In the genomic region with DNA sequence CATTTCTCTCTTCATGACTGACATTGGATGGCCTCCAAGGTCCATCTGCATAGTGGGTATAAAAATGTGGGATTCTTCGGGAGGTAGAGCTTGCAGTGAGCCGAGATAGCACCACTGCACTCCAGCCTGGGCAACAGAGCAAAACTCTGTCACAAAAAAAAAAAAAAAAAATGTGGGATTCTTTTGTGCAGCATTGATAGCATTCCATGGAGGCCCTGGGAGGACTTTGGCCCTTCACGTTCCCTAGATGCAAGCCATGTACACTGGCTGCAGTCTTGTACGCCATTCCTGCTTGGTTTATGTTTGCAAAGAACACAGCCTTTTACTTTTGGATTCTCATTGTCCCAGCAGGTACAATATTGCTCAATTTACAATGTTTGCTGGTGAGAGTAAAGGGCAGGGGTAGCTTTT, we compare ENCODE assay signal across 2 cellular contexts.
A peak's percentile ranks its signal among the peaks of the same experiment; 100 is the strongest.
TF ChIP-seq lines count a peak whose summit lies in the region.

No MANE protein-coding gene starts in this region.

TF ChIP-seq in liver, 16 proteins besides CTCF, POLR2A, EP300 and RAD21 (continued from another document):
- peak; percentile 17 to 35 for TF ChIP-seq HNF4A (conservative IDR thresholded peaks at IDR 0.05)
- TF ChIP-seq ZBTB33 (IDR thresholded peaks at IDR 0.05) = no peak
- no peak for TF ChIP-seq GABPA (IDR thresholded peaks at IDR 0.05 in 1 of 2, conservative IDR thresholded peaks at IDR 0.05 in 1 of 2)
- TF ChIP-seq YY1 (IDR thresholded peaks at IDR 0.05) = no peak
- TF ChIP-seq EGR1 (IDR thresholded peaks at IDR 0.05; ENCODE audit: low read depth in 2 of 2) = no peak
- TF ChIP-seq TAF1 (conservative IDR thresholded peaks at IDR 0.05) = no peak
- TF ChIP-seq NR2F2 (IDR thresholded peaks at IDR 0.05) = no peak
- no peak for TF ChIP-seq SP1 (IDR thresholded peaks at IDR 0.05)
- no peak for TF ChIP-seq FOXA1 (IDR thresholded peaks at IDR 0.05)
- TF ChIP-seq ATF3 (IDR thresholded peaks at IDR 0.05) = no peak
- TF ChIP-seq, protein P1, sequence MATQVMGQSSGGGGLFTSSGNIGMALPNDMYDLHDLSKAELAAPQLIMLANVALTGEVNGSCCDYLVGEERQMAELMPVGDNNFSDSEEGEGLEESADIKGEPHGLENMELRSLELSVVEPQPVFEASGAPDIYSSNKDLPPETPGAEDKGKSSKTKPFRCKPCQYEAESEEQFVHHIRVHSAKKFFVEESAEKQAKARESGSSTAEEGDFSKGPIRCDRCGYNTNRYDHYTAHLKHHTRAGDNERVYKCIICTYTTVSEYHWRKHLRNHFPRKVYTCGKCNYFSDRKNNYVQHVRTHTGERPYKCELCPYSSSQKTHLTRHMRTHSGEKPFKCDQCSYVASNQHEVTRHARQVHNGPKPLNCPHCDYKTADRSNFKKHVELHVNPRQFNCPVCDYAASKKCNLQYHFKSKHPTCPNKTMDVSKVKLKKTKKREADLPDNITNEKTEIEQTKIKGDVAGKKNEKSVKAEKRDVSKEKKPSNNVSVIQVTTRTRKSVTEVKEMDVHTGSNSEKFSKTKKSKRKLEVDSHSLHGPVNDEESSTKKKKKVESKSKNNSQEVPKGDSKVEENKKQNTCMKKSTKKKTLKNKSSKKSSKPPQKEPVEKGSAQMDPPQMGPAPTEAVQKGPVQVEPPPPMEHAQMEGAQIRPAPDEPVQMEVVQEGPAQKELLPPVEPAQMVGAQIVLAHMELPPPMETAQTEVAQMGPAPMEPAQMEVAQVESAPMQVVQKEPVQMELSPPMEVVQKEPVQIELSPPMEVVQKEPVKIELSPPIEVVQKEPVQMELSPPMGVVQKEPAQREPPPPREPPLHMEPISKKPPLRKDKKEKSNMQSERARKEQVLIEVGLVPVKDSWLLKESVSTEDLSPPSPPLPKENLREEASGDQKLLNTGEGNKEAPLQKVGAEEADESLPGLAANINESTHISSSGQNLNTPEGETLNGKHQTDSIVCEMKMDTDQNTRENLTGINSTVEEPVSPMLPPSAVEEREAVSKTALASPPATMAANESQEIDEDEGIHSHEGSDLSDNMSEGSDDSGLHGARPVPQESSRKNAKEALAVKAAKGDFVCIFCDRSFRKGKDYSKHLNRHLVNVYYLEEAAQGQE (IDR thresholded peaks at IDR 0.05) = no peak

TF ChIP-seq in SK-N-SH treated with all-trans-retinoic acid at 6 μM for 48 hours, 23 proteins besides CTCF, POLR2A, EP300 and RAD21 (continued from another document):
- TF ChIP-seq PATZ1 (CRISPR knock-in tag; IDR thresholded peaks at IDR 0.05; ENCODE audit: borderline replicate concordance) (no peak), ZNF565 (CRISPR knock-in tag; conservative IDR thresholded peaks at IDR 0.05; ENCODE audit: low read depth) (no peak), RARB (CRISPR knock-in tag; IDR thresholded peaks at IDR 0.05) (no peak), ZNF70 (CRISPR knock-in tag; IDR thresholded peaks at IDR 0.05) (no peak), ZFP30 (CRISPR knock-in tag; IDR thresholded peaks at IDR 0.05) (no peak), ISL1 (CRISPR knock-in tag; IDR thresholded peaks at IDR 0.05) (no peak), TOX (CRISPR knock-in tag; IDR thresholded peaks at IDR 0.05; ENCODE audit: borderline replicate concordance) (no peak), CSDC2 (CRISPR knock-in tag; IDR thresholded peaks at IDR 0.05) (no peak), ESRRG (CRISPR knock-in tag; IDR thresholded peaks at IDR 0.05) (no peak)
- TF ChIP-seq, protein P2, sequence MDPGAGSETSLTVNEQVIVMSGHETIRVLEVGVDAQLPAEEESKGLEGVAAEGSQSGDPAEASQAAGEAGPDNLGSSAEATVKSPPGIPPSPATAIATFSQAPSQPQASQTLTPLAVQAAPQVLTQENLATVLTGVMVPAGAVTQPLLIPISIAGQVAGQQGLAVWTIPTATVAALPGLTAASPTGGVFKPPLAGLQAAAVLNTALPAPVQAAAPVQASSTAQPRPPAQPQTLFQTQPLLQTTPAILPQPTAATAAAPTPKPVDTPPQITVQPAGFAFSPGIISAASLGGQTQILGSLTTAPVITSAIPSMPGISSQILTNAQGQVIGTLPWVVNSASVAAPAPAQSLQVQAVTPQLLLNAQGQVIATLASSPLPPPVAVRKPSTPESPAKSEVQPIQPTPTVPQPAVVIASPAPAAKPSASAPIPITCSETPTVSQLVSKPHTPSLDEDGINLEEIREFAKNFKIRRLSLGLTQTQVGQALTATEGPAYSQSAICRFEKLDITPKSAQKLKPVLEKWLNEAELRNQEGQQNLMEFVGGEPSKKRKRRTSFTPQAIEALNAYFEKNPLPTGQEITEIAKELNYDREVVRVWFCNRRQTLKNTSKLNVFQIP (CRISPR knock-in tag; IDR thresholded peaks at IDR 0.05; ENCODE audit: borderline replicate concordance, low read depth) = no peak
- TF ChIP-seq, protein P3, sequence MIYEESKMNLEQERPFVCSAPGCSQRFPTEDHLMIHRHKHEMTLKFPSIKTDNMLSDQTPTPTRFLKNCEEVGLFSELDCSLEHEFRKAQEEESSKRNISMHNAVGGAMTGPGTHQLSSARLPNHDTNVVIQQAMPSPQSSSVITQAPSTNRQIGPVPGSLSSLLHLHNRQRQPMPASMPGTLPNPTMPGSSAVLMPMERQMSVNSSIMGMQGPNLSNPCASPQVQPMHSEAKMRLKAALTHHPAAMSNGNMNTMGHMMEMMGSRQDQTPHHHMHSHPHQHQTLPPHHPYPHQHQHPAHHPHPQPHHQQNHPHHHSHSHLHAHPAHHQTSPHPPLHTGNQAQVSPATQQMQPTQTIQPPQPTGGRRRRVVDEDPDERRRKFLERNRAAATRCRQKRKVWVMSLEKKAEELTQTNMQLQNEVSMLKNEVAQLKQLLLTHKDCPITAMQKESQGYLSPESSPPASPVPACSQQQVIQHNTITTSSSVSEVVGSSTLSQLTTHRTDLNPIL (CRISPR knock-in tag; IDR thresholded peaks at IDR 0.05; ENCODE audit: low read depth) = no peak
- TF ChIP-seq, protein P4, sequence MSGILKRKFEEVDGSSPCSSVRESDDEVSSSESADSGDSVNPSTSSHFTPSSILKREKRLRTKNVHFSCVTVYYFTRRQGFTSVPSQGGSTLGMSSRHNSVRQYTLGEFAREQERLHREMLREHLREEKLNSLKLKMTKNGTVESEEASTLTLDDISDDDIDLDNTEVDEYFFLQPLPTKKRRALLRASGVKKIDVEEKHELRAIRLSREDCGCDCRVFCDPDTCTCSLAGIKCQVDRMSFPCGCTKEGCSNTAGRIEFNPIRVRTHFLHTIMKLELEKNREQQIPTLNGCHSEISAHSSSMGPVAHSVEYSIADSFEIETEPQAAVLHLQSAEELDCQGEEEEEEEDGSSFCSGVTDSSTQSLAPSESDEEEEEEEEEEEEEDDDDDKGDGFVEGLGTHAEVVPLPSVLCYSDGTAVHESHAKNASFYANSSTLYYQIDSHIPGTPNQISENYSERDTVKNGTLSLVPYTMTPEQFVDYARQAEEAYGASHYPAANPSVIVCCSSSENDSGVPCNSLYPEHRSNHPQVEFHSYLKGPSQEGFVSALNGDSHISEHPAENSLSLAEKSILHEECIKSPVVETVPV (CRISPR knock-in tag; IDR thresholded peaks at IDR 0.05) = no peak
